Comparison of ENCODE assay signal across 1 cellular context in genomic region chr19:50358483-50359431, GRCh38.
TF ChIP-seq lines count a peak whose summit lies in the region.

No MANE protein-coding gene starts in this region.

TF ChIP-seq in K562, 482 proteins besides CTCF, POLR2A, EP300 and RAD21 (continued from another document):
- TF ChIP-seq USF2 (CRISPR knock-in tag; IDR thresholded peaks at IDR 0.05) = peak; percentile 7; the same call in 1 of the 2 replicates
- 0 out of 2 replicates have a peak, but pooled peaks have one; percentile 25 for TF ChIP-seq ARID3B (CRISPR knock-in tag; IDR thresholded peaks at IDR 0.05; ENCODE audit: borderline replicate concordance)
- TF ChIP-seq NR4A1 (CRISPR knock-in tag; IDR thresholded peaks at IDR 0.05) = no peak
- peak; percentile 55; the same call in 1 of the 2 replicates for TF ChIP-seq NR4A1 (tag; IDR thresholded peaks at IDR 0.05)
- TF ChIP-seq RUNX1 (IDR thresholded peaks at IDR 0.05; ENCODE audit: low read depth) = 0 out of 2 replicates have a peak, but pooled peaks have one; percentile 34
- peak; percentile 50; the same call in 1 of the 2 replicates for TF ChIP-seq HLTF (IDR thresholded peaks at IDR 0.05)
- peak; percentile 99 for TF ChIP-seq JUNB (CRISPR knock-in tag; conservative IDR thresholded peaks at IDR 0.05)
- TF ChIP-seq SMARCC2 (IDR thresholded peaks at IDR 0.05; ENCODE audit: low read depth) = peak; percentile 66
- TF ChIP-seq SNIP1 (IDR thresholded peaks at IDR 0.05; ENCODE audit: low read depth) = peak; percentile 50; the same call in 1 of the 2 replicates
- no peak for TF ChIP-seq ZNF445 (CRISPR knock-in tag; IDR thresholded peaks at IDR 0.05; ENCODE audit: low read depth)
- TF ChIP-seq KDM1A (IDR thresholded peaks at IDR 0.05) = peak; percentile 42 to 59; a peak in 2 of 4 replicates
- TF ChIP-seq RHOXF2B (CRISPR knock-in tag; conservative IDR thresholded peaks at IDR 0.05) = 0 out of 2 replicates have a peak, but pooled peaks have one; percentile 33
- TF ChIP-seq SAP30 (IDR thresholded peaks at IDR 0.05; ENCODE audit: borderline replicate concordance, insufficient read depth, low read depth, low read length, poor library complexity, severe bottlenecking) = no peak
- peak; percentile 95 for TF ChIP-seq SUPT5H (IDR thresholded peaks at IDR 0.05)
- no peak for TF ChIP-seq MYBL2 (IDR thresholded peaks at IDR 0.05; ENCODE audit: low read depth)
- TF ChIP-seq MYBL2 (CRISPR knock-in tag; IDR thresholded peaks at IDR 0.05; ENCODE audit: borderline replicate concordance) = no peak
- 0 out of 2 replicates have a peak, but pooled peaks have one; percentile 49 for TF ChIP-seq ETS1 (conservative IDR thresholded peaks at IDR 0.05; ENCODE audit: control insufficient read depth, low read depth, low read length)
- no peak for TF ChIP-seq FUS (optimal IDR thresholded peaks at IDR 0.05; ENCODE audit: low read depth, low read length)
- 0 out of 2 replicates have a peak, but pooled peaks have one; percentile 31 for TF ChIP-seq SREBF2 (CRISPR knock-in tag; IDR thresholded peaks at IDR 0.05)
- peak in 1 of 2 experiments; percentile 14; a peak in 1 of 4 replicates for TF ChIP-seq SRF (CRISPR knock-in tag; IDR thresholded peaks at IDR 0.05)
- 0 out of 2 replicates have a peak, but pooled peaks have one; percentile 52 for TF ChIP-seq ERF (CRISPR knock-in tag; IDR thresholded peaks at IDR 0.05)
- no peak for TF ChIP-seq ZNF699 (CRISPR knock-in tag; IDR thresholded peaks at IDR 0.05; ENCODE audit: insufficient replicate concordance)
- TF ChIP-seq ZNF263 (CRISPR knock-in tag; IDR thresholded peaks at IDR 0.05; ENCODE audit: borderline replicate concordance) = peak; percentile 68; the same call in 1 of the 2 replicates
- TF ChIP-seq MBD2 (IDR thresholded peaks at IDR 0.05; ENCODE audit: borderline replicate concordance, low read depth) = peak; percentile 64
- TF ChIP-seq RCOR1 (IDR thresholded peaks at IDR 0.05; ENCODE audit: borderline replicate concordance in 1 of 2, low read depth in 2 of 2, low read length in 2 of 2) = peak in 1 of 2 experiments; percentile 40; a peak in 1 of 4 replicates
- peak; percentile 63 for TF ChIP-seq THAP12 (CRISPR knock-in tag; IDR thresholded peaks at IDR 0.05)
- peak; percentile 49; the same call in 1 of the 2 replicates for TF ChIP-seq LEF1 (IDR thresholded peaks at IDR 0.05)
TF ChIP-seq in K562: peak in this region for 151.
